ENCODE assay signal across 13 cellular contexts in the genomic region with DNA sequence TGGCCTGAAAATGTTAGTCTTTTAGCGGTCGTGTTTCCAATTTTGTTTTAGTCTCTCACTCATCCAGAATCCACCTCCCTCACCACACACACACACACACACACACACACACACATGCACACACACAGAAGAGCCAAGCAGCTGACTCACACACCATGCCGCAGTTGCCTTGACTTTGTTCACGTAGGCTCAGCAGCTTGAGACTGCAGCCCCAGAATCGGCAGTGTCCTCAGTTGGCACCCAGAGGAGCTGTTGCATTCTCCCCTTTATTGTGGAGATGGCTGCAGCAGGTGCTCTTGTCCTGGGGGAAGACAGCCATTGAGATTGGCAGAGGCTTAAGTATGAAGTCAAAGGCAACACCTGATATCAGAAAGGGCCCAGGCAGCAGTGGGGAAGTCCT. TPM values are rescaled to one million over a fixed set of nuclear protein-coding genes. Genes with fewer than 3 reads are reported as not detected.
DNase-seq lines count a peak whose midpoint lies in the region; ATAC-seq and TF ChIP-seq lines count a peak whose summit lies in the region.
"Had no signal": no experiment of that assay in that cellular context is flagged by ENCODE, and none has a peak within 500 bp of the region (broad histone marks: within the 10 kb centered on the region; RNA-seq: fewer than 3 reads in every experiment).

No MANE protein-coding gene starts in this region.

- no peak for TF ChIP-seq CTCF in type B pancreatic cell (conservative IDR thresholded peaks at IDR 0.05)

- no peak overlapping the region for H3K9ac ChIP-seq in HUES64 (ENCODE audit: low read depth, low read length)
- H3K9ac ChIP-seq: BLaER1 treated with 17β-estradiol and CSF1 and Interleukin-3, amounts not matched to agents 10 nM and 100 nM had no signal

- peak; percentile 67 for DNase-seq in AG08396 (ENCODE audit: low spot score)
- DNase-seq in dedifferentiated amniotic fluid mesenchymal stem cell (ENCODE audit: extremely low spot score) = peak; percentile 50
- DNase-seq in kidney tubule cell (ENCODE audit: low spot score) = peak; percentile 11
- no peak for DNase-seq in NCI-H526 treated with DMSO at 0.1 percent for 48 hours (lab: John Stamatoyannopoulos, UW)
- no peak for DNase-seq in type B pancreatic cell (ENCODE audit: extremely low spot score, unreplicated experiment)
- DNase-seq in iPS-NIHi11 (ENCODE audit: low spot score) = no peak
- no peak for DNase-seq in T-helper 17 cell
- DNase-seq: activated naive CD4-positive, alpha-beta T cell treated with anti-CD3 and anti-CD28 coated beads, Interleukin-2, amount 50 U/mL, for 16 hours; GDM1; NCI-H1930 had no signal

- H3K27ac ChIP-seq in HUES64 (ENCODE audit: low read depth, low read length) = peak overlapping the region; percentile 47; the same call in 1 of the 2 replicates
- H3K27ac ChIP-seq: BLaER1 treated with 17β-estradiol and CSF1 and Interleukin-3, amounts not matched to agents 10 nM and 100 nM had no signal

- H3K36me3 Mint-ChIP-seq in type B pancreatic cell (no peaks in the 10 kb centered on the region), T-helper 17 cell (ENCODE audit: low read depth) (no peaks in the 10 kb centered on the region)
- H3K36me3 Mint-ChIP-seq: IgD-negative memory B cell had no signal

- no peaks in the 10 kb centered on the region for H3K4me1 Mint-ChIP-seq in type B pancreatic cell (ENCODE audit: unreplicated experiment)
- H3K4me1 Mint-ChIP-seq in T-helper 17 cell = peaks cover 18% of the 10 kb centered on the region

- 43% methylated on average over 5 of the region's 5 CpGs for WGBS in HUES64

- H3K9me3 ChIP-seq in HUES64 (ENCODE audit: insufficient read depth, low read depth, low read length) (no peaks in the 10 kb centered on the region), T-helper 17 cell (ENCODE audit: control insufficient read depth, low read length, poor library complexity, severe bottlenecking) (no peaks in the 10 kb centered on the region)

- no peak overlapping the region for H3K4me3 ChIP-seq in HUES64 (ENCODE audit: low read length)
- H3K4me3 ChIP-seq: BLaER1 treated with 17β-estradiol and CSF1 and Interleukin-3, amounts not matched to agents 10 nM and 100 nM had no signal

- H3K4me3 Mint-ChIP-seq in type B pancreatic cell = no peak overlapping the region
- H3K4me3 Mint-ChIP-seq in T-helper 17 cell = no peak overlapping the region
- H3K4me3 Mint-ChIP-seq: IgD-negative memory B cell had no signal

- peaks cover 19% of the 10 kb centered on the region; the same call in 1 of the 2 replicates for H3K4me1 ChIP-seq in HUES64 (ENCODE audit: insufficient read depth, low read length)

- no peaks in the 10 kb centered on the region for H3K27me3 ChIP-seq in HUES64 (ENCODE audit: insufficient read depth, low read length)

- H3K9me3 Mint-ChIP-seq in type B pancreatic cell = no peaks in the 10 kb centered on the region

- no peak for ATAC-seq in T-helper 17 cell

- H3K27me3 Mint-ChIP-seq in type B pancreatic cell = no peaks in the 10 kb centered on the region
- no peaks in the 10 kb centered on the region for H3K27me3 Mint-ChIP-seq in T-helper 17 cell

- no peaks in the 10 kb centered on the region for H3K36me3 ChIP-seq in HUES64 (ENCODE audit: insufficient read depth, low read length)
- H3K36me3 ChIP-seq: BLaER1 treated with 17β-estradiol and CSF1 and Interleukin-3, amounts not matched to agents 10 nM and 100 nM had no signal

- no peak overlapping the region for H3K27ac Mint-ChIP-seq in type B pancreatic cell
- no peak overlapping the region for H3K27ac Mint-ChIP-seq in T-helper 17 cell
- H3K27ac Mint-ChIP-seq: IgD-negative memory B cell had no signal

RNA-seq across cellular contexts. Expression of gene XPNPEP2, which starts 20.9 kb away (rescaled TPM):
- polyA plus RNA-seq in HUES64 (2013, experiment 1 of 2) = 0.35 TPM
- 0.19 TPM for polyA plus RNA-seq in HUES64 (2013, experiment 2 of 2)
- total RNA-seq in type B pancreatic cell (ENCODE audit: low replicate concordance) = 1.2 and 6.8 TPM in 2 replicates
- total RNA-seq in T-helper 17 cell = under 1 TPM; 0.25 to 0.83 TPM

Comparison
In these comparisons a context has a peak if more than half of its experiments do, and no peak if none do; other contexts are left out.
1. DNase-seq: peak in AG08396 (single experiment), dedifferentiated amniotic fluid mesenchymal stem cell (single experiment) and kidney tubule cell (single experiment); none in NCI-H526 treated with DMSO at 0.1 percent for 48 hours (single experiment), type B pancreatic cell (single experiment), iPS-NIHi11 (single experiment) and T-helper 17 cell (0 of 3).